In the genomic region with DNA sequence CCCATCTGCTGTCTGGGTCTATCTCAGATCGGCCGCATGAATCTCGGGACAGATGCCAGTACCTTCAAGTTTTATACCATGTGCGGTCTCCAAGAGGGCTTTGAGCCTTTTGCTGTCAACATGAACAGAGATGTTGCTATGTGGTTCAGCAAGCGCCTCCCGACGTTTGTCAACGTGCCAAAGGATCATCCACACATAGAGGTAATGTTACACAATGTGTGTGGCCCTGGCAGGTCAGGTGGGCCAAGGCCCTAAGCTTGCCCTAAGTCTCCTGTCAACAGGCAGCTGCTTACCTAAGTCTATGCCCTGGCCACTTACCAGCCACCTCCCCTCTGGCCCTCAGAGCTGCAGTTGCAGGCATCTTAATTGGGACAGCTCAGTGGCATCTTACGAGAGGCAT, we compare ENCODE assay signal across 29 cellular contexts.
"Had no signal": no experiment of that assay in that cellular context is flagged by ENCODE, and none has a peak within 500 bp of the region (broad histone marks: within the 10 kb centered on the region; RNA-seq: fewer than 3 reads in every experiment).

No MANE protein-coding gene starts in this region.

- H3K4me1 ChIP-seq: left lung, lower lobe of right lung, parathyroid adenoma, right atrium auricular region, right lobe of liver, stomach, tibial artery, upper lobe of right lung had no signal

- H3K4me3 ChIP-seq: left lung, lower lobe of right lung, right atrium auricular region, right lobe of liver, smooth muscle cell, stomach, suprapubic skin, thoracic aorta, tibial artery, upper lobe of right lung had no signal

- ATAC-seq: left colon; left lung; lower lobe of right lung; naive thymus-derived CD8-positive, alpha-beta T cell; right lobe of liver; stimulated activated naive B cell treated with anti-CD40 and anti-IgM and Interleukin-4, amounts not matched to agents 10 μg/mL and 1 μg/mL and 100 μg/mL, for 72 hours; stimulated activated naive CD8-positive, alpha-beta T cell treated with anti-CD3 and anti-CD28 coated beads, Interleukin-15, Interleukin-2, amounts not matched to agents 100 U/mL and 50 U/mL, for 24 hours; upper lobe of right lung had no signal

- H3K36me3 Mint-ChIP-seq: immature natural killer cell; naive thymus-derived CD8-positive, alpha-beta T cell; stimulated activated naive B cell treated with anti-CD40 and anti-IgM and Interleukin-4, amounts not matched to agents 10 μg/mL and 1 μg/mL and 100 μg/mL, for 72 hours had no signal

- H3K9ac ChIP-seq: parathyroid adenoma had no signal

- H3K9me3 Mint-ChIP-seq: immature natural killer cell; naive thymus-derived CD8-positive, alpha-beta T cell; nephron; neural crest cell; stimulated activated naive B cell treated with anti-CD40 and anti-IgM and Interleukin-4, amounts not matched to agents 10 μg/mL and 1 μg/mL and 100 μg/mL, for 72 hours had no signal

- H3K4me1 Mint-ChIP-seq: immature natural killer cell, nephron had no signal

- H3K9me3 ChIP-seq: left lung, lower lobe of right lung, neutrophil, right atrium auricular region, right lobe of liver, stomach, suprapubic skin, thoracic aorta, tibial artery, upper lobe of right lung had no signal

- H3K36me3 ChIP-seq: left lung, lower lobe of right lung, neutrophil, right atrium auricular region, right lobe of liver, stomach, suprapubic skin, thoracic aorta, upper lobe of right lung had no signal

- H3K27ac ChIP-seq: left lung, lower lobe of right lung, neutrophil, parathyroid adenoma, right atrium auricular region, right lobe of liver, stomach, suprapubic skin, thoracic aorta, tibial artery, upper lobe of right lung had no signal

- H2AFZ ChIP-seq: parathyroid adenoma had no signal

- DNase-seq: hypothalamus; immature natural killer cell; kidney; left colon; left lung; lower lobe of right lung; mammary epithelial cell; mesenchymal stem cell; naive thymus-derived CD8-positive, alpha-beta T cell; occipital lobe; right lobe of liver; stimulated activated CD4-positive, alpha-beta T cell treated with anti-CD3 and anti-CD28 coated beads, Interleukin-1b, Interleukin-23, amount 100 ng/mL, for 48 hours; stimulated activated CD4-positive, alpha-beta T cell treated with anti-CD3 and anti-CD28 coated beads, Interleukin-2, amount 100 ng/mL, for 48 hours; stimulated activated CD4-positive, alpha-beta T cell treated with anti-CD3 and anti-CD28 coated beads, Interleukin-4, amount 100 ng/mL, for 4 hours; stimulated activated CD8-positive, alpha-beta memory T cell treated with anti-CD3 and anti-CD28 coated beads, Interleukin-4, amount 100 ng/mL, for 48 hours; stimulated activated naive B cell treated with anti-CD40 and anti-IgM and Interleukin-4, amounts not matched to agents 10 μg/mL and 1 μg/mL and 100 μg/mL, for 72 hours; stimulated activated naive CD8-positive, alpha-beta T cell treated with anti-CD3 and anti-CD28 coated beads, Interleukin-15, Interleukin-2, amounts not matched to agents 100 U/mL and 50 U/mL, for 24 hours; stomach; tibial artery; trophoblast cell; upper lobe of right lung had no signal

- H3K27me3 ChIP-seq: right atrium auricular region, right lobe of liver, tibial artery, upper lobe of right lung had no signal

- H3K27ac Mint-ChIP-seq: immature natural killer cell; naive thymus-derived CD8-positive, alpha-beta T cell; nephron; stimulated activated naive B cell treated with anti-CD40 and anti-IgM and Interleukin-4, amounts not matched to agents 10 μg/mL and 1 μg/mL and 100 μg/mL, for 72 hours had no signal

- H3K4me3 Mint-ChIP-seq: immature natural killer cell; naive thymus-derived CD8-positive, alpha-beta T cell; nephron; neural crest cell; stimulated activated naive B cell treated with anti-CD40 and anti-IgM and Interleukin-4, amounts not matched to agents 10 μg/mL and 1 μg/mL and 100 μg/mL, for 72 hours had no signal

- H3K4me2 ChIP-seq: smooth muscle cell had no signal
